Comparison of ENCODE assay signal across 19 cellular contexts in the genomic region with DNA sequence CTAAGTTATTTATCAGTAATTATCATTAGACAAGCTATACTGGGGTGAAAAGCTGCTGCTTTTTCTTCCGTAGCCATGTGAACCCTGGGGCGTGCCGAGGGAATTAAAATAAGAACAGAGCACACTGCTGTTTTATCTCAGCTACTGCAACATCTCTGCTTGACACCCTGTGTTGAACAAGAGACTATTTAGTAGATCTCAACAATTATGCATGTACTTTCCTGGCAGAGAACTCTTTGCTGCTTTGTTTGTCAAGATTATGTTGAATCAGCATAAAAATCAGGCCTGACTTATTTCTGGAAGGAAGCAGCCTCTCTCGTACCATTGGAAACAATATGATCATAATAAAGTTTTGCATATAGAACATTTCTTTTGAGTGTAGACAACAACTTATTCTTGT.
DNase-seq lines count a peak whose midpoint lies in the region; ATAC-seq and TF ChIP-seq lines count a peak whose summit lies in the region.
"Had no signal": no experiment of that assay in that cellular context is flagged by ENCODE, and none has a peak within 500 bp of the region (broad histone marks: within the 10 kb centered on the region; RNA-seq: fewer than 3 reads in every experiment).

No MANE protein-coding gene starts in this region.

- H3K4me3 ChIP-seq in right atrium auricular region (no peak overlapping the region), endodermal cell (ENCODE audit: low read length) (no peak overlapping the region), tibial nerve (no peak overlapping the region), OCI-LY7 (ENCODE audit: low read depth, low read length, poor library complexity, severe bottlenecking) (no peak overlapping the region)
- H3K4me3 ChIP-seq: upper lobe of right lung had no signal

- no peak overlapping the region for H3K9ac ChIP-seq in endodermal cell (ENCODE audit: extremely low read depth, low read length, poor library complexity, severe bottlenecking)

- CTCF ChIA-PET in OCI-LY7 (lab: Charles Lee; ENCODE audit: unreplicated experiment): no interaction called here

- TF ChIP-seq CTCF in right atrium auricular region (IDR thresholded peaks at IDR 0.05): no peak
- no peak for TF ChIP-seq CTCF in endodermal cell (conservative IDR thresholded peaks at IDR 0.05)
- no peak for TF ChIP-seq CTCF in tibial nerve (IDR thresholded peaks at IDR 0.05)
- no peak for TF ChIP-seq CTCF in OCI-LY7 (conservative IDR thresholded peaks at IDR 0.05; ENCODE audit: low read length)

- no peaks in the 10 kb centered on the region for H3K27me3 ChIP-seq in right atrium auricular region
- H3K27me3 ChIP-seq in endodermal cell (ENCODE audit: control insufficient read depth, insufficient read depth, low read length, poor library complexity, severe bottlenecking): no peaks in the 10 kb centered on the region
- H3K27me3 ChIP-seq in tibial nerve: no peaks in the 10 kb centered on the region
- H3K27me3 ChIP-seq: upper lobe of right lung had no signal

- H3K9me2 ChIP-seq in OCI-LY7 (ENCODE audit: insufficient read depth, low read length): no peaks in the 10 kb centered on the region

- POLR2A ChIA-PET in OCI-LY7 (lab: Charles Lee): interaction anchor here (0.6 kb wide), 1 partner anchor 995 kb away, joined by 3 read pairs; no protein-coding TSS in a partner anchor

- no peak for DNase-seq in Right ventricle myocardium superior
- no peak for DNase-seq in right atrium auricular region (ENCODE audit: low spot score)
- DNase-seq in endodermal cell: no peak
- DNase-seq in middle frontal gyrus (ENCODE audit: extremely low spot score, low spot score): peak; percentile 22
- DNase-seq in tibial nerve (ENCODE audit: low spot score in 2 of 2): no peak
- no peak for DNase-seq in OCI-LY7 (ENCODE audit: low spot score)
- DNase-seq in NCI-H446 (lab: John Stamatoyannopoulos, UW): no peak
- DNase-seq in NCI-H1930 (lab: John Stamatoyannopoulos, UW): no peak
- DNase-seq: activated CD8-positive, alpha-beta memory T cell treated with anti-CD3 and anti-CD28 coated beads for 24 hours; CD4-positive, alpha-beta T cell; cerebellar nuclear complex; DMS79 treated with DMSO at 0.1 percent for 48 hours; mammary epithelial cell; MM.1S; NCI-H526 treated with DMSO at 0.1 percent for 48 hours; PC-3; small intestine; T-cell; upper lobe of right lung had no signal

- no peaks in the 10 kb centered on the region for H3K9me3 ChIP-seq in right atrium auricular region
- no peaks in the 10 kb centered on the region for H3K9me3 ChIP-seq in endodermal cell (ENCODE audit: control insufficient read depth, low read length)
- no peaks in the 10 kb centered on the region for H3K9me3 ChIP-seq in tibial nerve
- no peaks in the 10 kb centered on the region for H3K9me3 ChIP-seq in OCI-LY7 (ENCODE audit: low read length)
- H3K9me3 ChIP-seq: upper lobe of right lung had no signal

- H3K27ac ChIP-seq in right atrium auricular region: no peak overlapping the region
- H3K27ac ChIP-seq in endodermal cell (ENCODE audit: low read depth, low read length): peak overlapping the region; percentile 5
- H3K27ac ChIP-seq in tibial nerve: peak overlapping the region in 3 of 4 donors; percentile 2 to 80 (median 74)
- no peak overlapping the region for H3K27ac ChIP-seq in OCI-LY7 (ENCODE audit: low read depth, low read length, poor library complexity, severe bottlenecking)
- H3K27ac ChIP-seq: upper lobe of right lung had no signal

- peaks cover 11% of the 10 kb centered on the region for H3K4me1 Mint-ChIP-seq in endodermal cell
- H3K4me1 Mint-ChIP-seq: T-cell had no signal

- intact Hi-C loops in Right ventricle myocardium superior (cut with DNase I) (no loop called here), OCI-LY7 (cut with micrococcal nuclease; ENCODE audit: unreplicated experiment) (no loop called here)

- H3K4me3 Mint-ChIP-seq in endodermal cell: no peak overlapping the region
- H3K4me3 Mint-ChIP-seq: CD4-positive, alpha-beta T cell; T-cell had no signal

- H3K36me3 ChIP-seq in right atrium auricular region: no peaks in the 10 kb centered on the region
- no peaks in the 10 kb centered on the region for H3K36me3 ChIP-seq in endodermal cell (ENCODE audit: control insufficient read depth, insufficient read depth, low read length)
- H3K36me3 ChIP-seq in tibial nerve: no peaks in the 10 kb centered on the region
- no peaks in the 10 kb centered on the region for H3K36me3 ChIP-seq in OCI-LY7 (ENCODE audit: insufficient read depth, low read length)
- H3K36me3 ChIP-seq: upper lobe of right lung had no signal

- WGBS in endodermal cell (ENCODE audit: insufficient coverage in 1 of 2, insufficient read length in 1 of 2), 2 experiments: 77 to 100% methylated on average over 2 to 3 of the region's 4 CpGs
- WGBS in tibial nerve, 2 donors: 40 to 41% methylated on average over 4 of the region's 4 CpGs

- no peaks in the 10 kb centered on the region for H3K9me3 Mint-ChIP-seq in endodermal cell

- TF ChIP-seq EP300 in tibial nerve (IDR thresholded peaks at IDR 0.05): no peak

- no peaks in the 10 kb centered on the region for H3K27me3 Mint-ChIP-seq in endodermal cell (ENCODE audit: insufficient read depth)
- H3K27me3 Mint-ChIP-seq: CD4-positive, alpha-beta T cell; T-cell had no signal

- BruUV-seq in OCI-LY7 (replicated peaks; lab: Mats Ljungman, UMichigan): no TSS peak

- H2AFZ ChIP-seq in OCI-LY7 (ENCODE audit: low read length): no peak overlapping the region

- no peak for TF ChIP-seq POLR2A in tibial nerve (IDR thresholded peaks at IDR 0.05)

- no peak overlapping the region for H3K27ac Mint-ChIP-seq in endodermal cell
- H3K27ac Mint-ChIP-seq: CD4-positive, alpha-beta T cell; T-cell had no signal

- H3K4me1 ChIP-seq in right atrium auricular region (peaks cover 0 to 4% of the 10 kb centered on the region in 2 donors), endodermal cell (ENCODE audit: control insufficient read depth, insufficient read depth, low read length) (no peaks in the 10 kb centered on the region), tibial nerve (peaks cover 0 to 16% (median 0%) of the 10 kb centered on the region in 4 donors), OCI-LY7 (ENCODE audit: insufficient read depth, low read length, poor library complexity, severe bottlenecking) (no peaks in the 10 kb centered on the region)
- H3K4me1 ChIP-seq: upper lobe of right lung had no signal

- H3K79me2 ChIP-seq in OCI-LY7 (ENCODE audit: insufficient read depth, low read depth, low read length): no peaks in the 10 kb centered on the region

- H3K36me3 Mint-ChIP-seq in endodermal cell (ENCODE audit: low read depth): no peaks in the 10 kb centered on the region
- H3K36me3 Mint-ChIP-seq: T-cell had no signal

- H3K4me2 ChIP-seq in OCI-LY7 (ENCODE audit: low read length): no peak overlapping the region

- H4K20me1 ChIP-seq in OCI-LY7 (ENCODE audit: insufficient read depth, low read length): no peaks in the 10 kb centered on the region

- ATAC-seq in Right ventricle myocardium superior (ENCODE audit: poor library complexity): peak; percentile 70
- ATAC-seq: PC-3, T-cell, upper lobe of right lung had no signal

Comparison
In these comparisons a context has a peak if more than half of its experiments do, and no peak if none do; other contexts are left out.
1. H3K27ac ChIP-seq: peak in endodermal cell (single experiment) and tibial nerve (3 of 4); none in right atrium auricular region (0 of 2) and OCI-LY7 (single experiment).